ENCODE assay signal across 12 cellular contexts in genomic region chr12:124386059-124386458, GRCh38.
A peak's percentile ranks its signal among the peaks of the same experiment; 100 is the strongest.
DNase-seq lines count a peak whose midpoint lies in the region; ATAC-seq, FAIRE-seq and TF ChIP-seq lines count a peak whose summit lies in the region.
"Had no signal": no experiment of that assay in that cellular context is flagged by ENCODE, and none has a peak within 500 bp of the region (broad histone marks: within the 10 kb centered on the region; RNA-seq: fewer than 3 reads in every experiment).

No MANE protein-coding gene starts in this region.

- intact Hi-C loops in stomach (cut with DNase I; ENCODE audit: low total_unique reads) (no loop called here), head of caudate nucleus (cut with DNase I) (loop anchor here (10.0 kb wide), 1 partner anchor 379 kb away; no protein-coding TSS in a partner anchor)

- ATAC-seq in HG03280 (IDR thresholded peaks at IDR 0.05; ENCODE audit: unreplicated experiment) (no peak), GM21723 (IDR thresholded peaks at IDR 0.05; ENCODE audit: unreplicated experiment) (no peak)
- ATAC-seq: activated T-helper 17 cell treated with anti-CD3 and anti-CD28 coated beads, Interleukin-2, amount 50 U/mL, for 72 hours; WTC11 had no signal

- H3K9me3 Mint-ChIP-seq in astrocyte (ENCODE audit: unreplicated experiment): no peaks in the 10 kb centered on the region
- H3K9me3 Mint-ChIP-seq: activated T-helper 17 cell treated with anti-CD3 and anti-CD28 coated beads, Interleukin-2, amount 50 U/mL, for 72 hours; WTC11 had no signal

- no peaks in the 10 kb centered on the region for H3K9me3 ChIP-seq in HEK293 (ENCODE audit: control insufficient read depth, insufficient read depth, low read depth, low read length)
- no peaks in the 10 kb centered on the region for H3K9me3 ChIP-seq in astrocyte (ENCODE audit: insufficient read depth, low read depth, low read length)
- H3K9me3 ChIP-seq in stomach: no peaks in the 10 kb centered on the region

- H3K4me1 ChIP-seq in HEK293 (ENCODE audit: control insufficient read depth, insufficient read depth, low read length) (peaks cover 2% of the 10 kb centered on the region; the same call in 1 of the 2 replicates), astrocyte (ENCODE audit: insufficient read depth, low read length) (peaks cover 72% of the 10 kb centered on the region), stomach (peaks cover 58 to 97% (median 85%) of the 10 kb centered on the region in 4 donors)

- peaks cover 53% of the 10 kb centered on the region for H3K4me1 Mint-ChIP-seq in astrocyte (ENCODE audit: low read depth, unreplicated experiment)

- H3K27ac ChIP-seq in HEK293 (ENCODE audit: extremely low read depth, low read depth, low read length): no peak overlapping the region
- peak overlapping the region; percentile 96 for H3K27ac ChIP-seq in astrocyte (ENCODE audit: low read depth, low read length)
- H3K27ac ChIP-seq in stomach: peak overlapping the region in 4 of 5 donors; percentile 90 to 95 (median 95)

- peaks cover 62% of the 10 kb centered on the region for H4K20me1 ChIP-seq in astrocyte (ENCODE audit: insufficient read depth, low read length)

- peak; percentile 42 for DNase-seq in astrocyte (ENCODE audit: low read depth)
- DNase-seq in islet precursor cell: peak; percentile 93
- no peak for DNase-seq in stomach
- no peak for DNase-seq in cerebellum (ENCODE audit: low spot score)
- DNase-seq in head of caudate nucleus: no peak
- DNase-seq: DMS 273 treated with DMSO at 0.1 percent for 48 hours, MV-4-11 had no signal

- H3K36me3 Mint-ChIP-seq in astrocyte (ENCODE audit: low read depth, unreplicated experiment): peaks cover 12% of the 10 kb centered on the region

- H3K4me3 Mint-ChIP-seq in astrocyte (ENCODE audit: unreplicated experiment): peak overlapping the region; percentile 86
- H3K4me3 Mint-ChIP-seq: activated T-helper 17 cell treated with anti-CD3 and anti-CD28 coated beads, Interleukin-2, amount 50 U/mL, for 72 hours; WTC11 had no signal

- H3K4me2 ChIP-seq in astrocyte (ENCODE audit: low read length): peak overlapping the region; percentile 100

- no peak for TF ChIP-seq CTCF in HEK293 (tag by site-specific recombination; IDR thresholded peaks at IDR 0.05)
- TF ChIP-seq CTCF in astrocyte (IDR thresholded peaks at IDR 0.05; ENCODE audit: insufficient read depth, low read depth, low read length): no peak
- no peak for TF ChIP-seq CTCF in stomach (IDR thresholded peaks at IDR 0.05)

- no peaks in the 10 kb centered on the region for H3K27me3 Mint-ChIP-seq in astrocyte (ENCODE audit: low read depth, unreplicated experiment)
- H3K27me3 Mint-ChIP-seq: activated T-helper 17 cell treated with anti-CD3 and anti-CD28 coated beads, Interleukin-2, amount 50 U/mL, for 72 hours had no signal

- CTCF ChIA-PET in HEK293 (lab: Yijun Ruan, JAX): interaction anchor here (0.9 kb wide), 1 partner anchor 15 kb away, joined by 3 read pairs; no protein-coding TSS in a partner anchor

- POLR2A ChIA-PET in HEK293 (lab: Yijun Ruan, JAX): no interaction called here

- H2AFZ ChIP-seq in astrocyte (ENCODE audit: low read depth, low read length): no peak overlapping the region

- H3K4me3 ChIP-seq in HEK293 (ENCODE audit: low read depth, low read length) (no peak overlapping the region), astrocyte (ENCODE audit: insufficient read depth, low read depth, low read length) (peak overlapping the region; percentile 85), stomach (peak overlapping the region in 1 of 4 donors; percentile 50)

- no peak for TF ChIP-seq EP300 in stomach (IDR thresholded peaks at IDR 0.05)

- H3K79me2 ChIP-seq in astrocyte (ENCODE audit: insufficient read depth, low read length): peaks cover 89% of the 10 kb centered on the region

- TF ChIP-seq POLR2A in stomach (IDR thresholded peaks at IDR 0.05): no peak

- H3K27me3 ChIP-seq in astrocyte (ENCODE audit: insufficient read depth, low read length): no peaks in the 10 kb centered on the region
- H3K27me3 ChIP-seq in stomach: no peaks in the 10 kb centered on the region

- no peak for FAIRE-seq in astrocyte (lab: Jason Lieb, UNC)

- peak overlapping the region; percentile 98 for H3K9ac ChIP-seq in astrocyte (ENCODE audit: low read length)

- 35 to 71% (median 46%) methylated on average over 16 to 17 of the region's 17 CpGs for WGBS in stomach, 5 donors

- H3K36me3 ChIP-seq in HEK293 (ENCODE audit: control insufficient read depth in 2 of 2, insufficient read depth in 1 of 2, low read length in 2 of 2): peaks cover 0 to 44% of the 10 kb centered on the region in 2 experiments; a peak in 1 of 3 replicates
- peaks cover 15% of the 10 kb centered on the region for H3K36me3 ChIP-seq in astrocyte (ENCODE audit: insufficient read depth, low read length)
- H3K36me3 ChIP-seq in stomach: peaks cover 26 to 42% (median 34%) of the 10 kb centered on the region in 4 donors

- H3K27ac Mint-ChIP-seq in astrocyte (ENCODE audit: unreplicated experiment): peak overlapping the region; percentile 96
- H3K27ac Mint-ChIP-seq: activated T-helper 17 cell treated with anti-CD3 and anti-CD28 coated beads, Interleukin-2, amount 50 U/mL, for 72 hours; WTC11 had no signal

TF ChIP-seq in HEK293, 187 proteins besides CTCF, POLR2A, EP300 and RAD21:
- no peak for TF ChIP-seq ZSCAN23 (tag by site-specific recombination; IDR thresholded peaks at IDR 0.05)
- TF ChIP-seq KLF1 (tag by site-specific recombination; IDR thresholded peaks at IDR 0.05): peak; percentile 76
- TF ChIP-seq TSHZ1 (tag by site-specific recombination; IDR thresholded peaks at IDR 0.05; ENCODE audit: borderline replicate concordance): no peak
- no peak for TF ChIP-seq ZNF776 (tag by site-specific recombination; IDR thresholded peaks at IDR 0.05; ENCODE audit: borderline replicate concordance)
- peak; percentile 66 for TF ChIP-seq SCRT1 (tag by site-specific recombination; IDR thresholded peaks at IDR 0.05; ENCODE audit: borderline replicate concordance)
- peak; percentile 84 for TF ChIP-seq SCRT2 (tag by site-specific recombination; IDR thresholded peaks at IDR 0.05)
TF ChIP-seq in HEK293: peak in this region for 3.

Comparison
In these comparisons a context has a peak if more than half of its experiments do, and no peak if none do; other contexts are left out.
1. DNase-seq: peak in astrocyte (single experiment) and islet precursor cell (single experiment); none in stomach (single experiment), cerebellum (single experiment) and head of caudate nucleus (0 of 42).